In the genomic region with DNA sequence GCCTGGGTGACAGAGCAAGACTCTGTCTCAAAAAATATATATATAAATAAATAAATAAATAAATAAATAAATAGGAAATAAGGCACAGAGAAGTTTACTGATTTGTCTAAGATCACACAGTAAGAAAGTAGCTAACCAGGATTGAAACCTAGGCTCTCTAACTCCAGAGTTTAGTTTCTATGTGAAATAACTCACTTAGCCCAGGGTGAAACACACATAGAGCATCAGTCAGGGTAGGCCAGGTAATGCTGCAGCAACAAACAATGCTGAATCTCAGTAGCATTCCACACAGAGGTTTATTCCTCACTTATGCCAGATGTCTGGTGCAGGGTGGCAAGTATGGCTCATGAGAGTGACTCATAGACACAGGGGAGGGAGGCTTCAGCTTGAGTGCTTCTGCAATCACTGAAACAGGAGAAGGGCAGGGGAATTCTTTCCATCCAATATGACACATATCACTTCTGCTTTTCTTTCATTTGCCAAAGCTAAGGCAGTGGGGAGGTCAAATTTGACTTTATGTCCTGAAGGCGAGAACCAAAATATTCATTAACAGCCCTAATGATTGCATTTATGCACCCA, we compare ENCODE assay signal across 9 cellular contexts. TPM values are rescaled to one million over a fixed set of nuclear protein-coding genes. Genes with fewer than 3 reads are reported as not detected.
A peak's percentile ranks its signal among the peaks of the same experiment; 100 is the strongest.
DNase-seq lines count a peak whose midpoint lies in the region; TF ChIP-seq lines count a peak whose summit lies in the region.
"Had no signal": no experiment of that assay in that cellular context is flagged by ENCODE, and none has a peak within 500 bp of the region (broad histone marks: within the 10 kb centered on the region; RNA-seq: fewer than 3 reads in every experiment).

No MANE protein-coding gene starts in this region.

- H3K4me1 ChIP-seq in testis = no peaks in the 10 kb centered on the region

- WGBS in testis, 2 donors = 91 to 93% methylated on average over 1 of the region's 1 CpG

- no peak for TF ChIP-seq CTCF in HFF-Myc (IDR thresholded peaks at IDR 0.05; ENCODE audit: low read depth, low read length, missing control alignments)
- TF ChIP-seq CTCF in RWPE1 (conservative IDR thresholded peaks at IDR 0.05; ENCODE audit: low read depth) = no peak
- no peak for TF ChIP-seq CTCF in testis (IDR thresholded peaks at IDR 0.05)

- no peak for TF ChIP-seq POLR2A in testis (IDR thresholded peaks at IDR 0.05)

- POLR2A ChIA-PET in RWPE1 (lab: Yijun Ruan, JAX; ENCODE audit: low non-redundant PET) = no interaction called here

- H3K4me3 ChIP-seq in HFF-Myc (replicated peaks; ENCODE audit: low read depth, low read length) (no peak overlapping the region), testis (no peak overlapping the region)

- intact Hi-C loops in testis (cut with DNase I; ENCODE audit: low total_unique reads) = no loop called here

- H3K27me3 ChIP-seq in testis = no peaks in the 10 kb centered on the region

- no peaks in the 10 kb centered on the region for H3K36me3 ChIP-seq in testis (ENCODE audit: low read depth, missing control alignments)

- H3K27ac ChIP-seq in RWPE1 (no peak overlapping the region), testis (no peak overlapping the region)

- CTCF ChIA-PET in RWPE1 (lab: Yijun Ruan, JAX) = no interaction called here

- H3K9me3 ChIP-seq in testis = no peaks in the 10 kb centered on the region

- DNase-seq in ELR (ENCODE audit: low read depth) = peak; percentile 73
- peak; percentile 57 for DNase-seq in HFF-Myc (ENCODE audit: extremely low read depth, low read depth)
- DNase-seq in RWPE1 (ENCODE audit: low spot score) = peak; percentile 93
- DNase-seq in islet precursor cell = peak; percentile 86
- no peak for DNase-seq in cerebellum (ENCODE audit: low spot score)
- DNase-seq in NCI-H1417 treated with DMSO at 0.1 percent for 48 hours (lab: John Stamatoyannopoulos, UW) = no peak
- no peak for DNase-seq in retina
- DNase-seq in testis = no peak
- DNase-seq: activated B cell treated with CpG ODN at 0.5 μM for 24 hours had no signal

RNA-seq across cellular contexts. Expression of a gene that starts 37.1 kb away (rescaled TPM):
- 2.9 TPM for total RNA-seq in cerebellum
- 1 to 10 TPM; 2.9 to 5.2 TPM for total RNA-seq in testis
- 2.4 TPM for polyA plus RNA-seq in testis (ENCODE audit: insufficient read depth, low read depth, low replicate concordance)
- total RNA-seq: activated B cell treated with CpG ODN at 0.5 μM for 24 hours had no signal

Comparison
In these comparisons a context has a peak if more than half of its experiments do, and no peak if none do; other contexts are left out.
1. DNase-seq: peak in ELR (single experiment), HFF-Myc (single experiment), RWPE1 (single experiment) and islet precursor cell (single experiment); none in cerebellum (single experiment), NCI-H1417 treated with DMSO at 0.1 percent for 48 hours (single experiment), retina (single experiment) and testis (single experiment).